Comparison of ENCODE assay signal across 8 cellular contexts in the genomic region with DNA sequence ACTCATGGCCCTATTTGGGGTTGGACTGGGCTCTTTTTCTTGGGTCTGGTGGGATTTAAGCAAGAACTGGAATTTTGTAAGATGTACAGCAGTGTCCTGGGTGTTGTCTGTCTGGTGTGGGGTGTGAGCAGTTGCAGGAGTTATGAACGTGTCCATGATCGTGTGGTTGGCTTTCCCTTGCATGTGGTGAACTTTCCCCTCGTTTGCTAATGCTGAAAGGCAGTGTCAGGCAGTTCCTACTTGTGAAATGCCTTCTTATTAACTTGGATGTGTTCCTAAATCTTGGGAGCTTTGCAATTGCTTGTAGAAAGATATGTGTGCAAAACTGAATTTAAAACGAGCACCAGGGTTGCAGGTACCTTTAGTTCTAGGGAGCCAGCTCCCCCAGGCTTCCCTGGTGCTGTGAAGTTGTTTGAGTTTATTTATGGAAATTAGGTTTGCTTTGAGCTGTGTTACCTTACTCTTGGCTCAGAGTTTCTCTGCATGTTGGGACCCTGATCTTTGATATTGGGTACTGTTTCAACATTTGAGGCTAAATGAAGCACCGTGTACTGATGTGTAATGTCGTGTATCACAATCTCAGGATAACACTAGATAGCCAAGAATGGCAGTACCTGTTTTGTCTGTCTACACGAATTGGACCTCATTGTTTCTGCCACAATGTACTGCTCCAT. TPM values are rescaled to one million over a fixed set of nuclear protein-coding genes. Genes with fewer than 3 reads are reported as not detected.
DNase-seq lines count a peak whose midpoint lies in the region; ATAC-seq and TF ChIP-seq lines count a peak whose summit lies in the region.

No MANE protein-coding gene starts in this region.

- ATAC-seq in GM19372 (IDR thresholded peaks at IDR 0.05; ENCODE audit: low read depth, unreplicated experiment) (peak; percentile 1), GM21367 (IDR thresholded peaks at IDR 0.05; ENCODE audit: unreplicated experiment) (no peak)

- no peak for DNase-seq in RWPE1 (ENCODE audit: low spot score)
- DNase-seq in esophagus squamous epithelium (lab: John Stamatoyannopoulos, UW): no peak
- DNase-seq in middle frontal gyrus (ENCODE audit: extremely low spot score, low spot score): no peak
- no peak for DNase-seq in activated CD4-positive, CD25-positive, alpha-beta regulatory T cell treated with anti-CD3 and anti-CD28 coated beads, Interleukin-2, amount 50 U/mL, for 72 hours
- no peak for DNase-seq in hippocampal formation (lab: John Stamatoyannopoulos, UW)

- H3K4me1 ChIP-seq in esophagus squamous epithelium (peaks cover 4 to 30% (median 7%) of the 10 kb centered on the region in 3 donors), neutrophil (ENCODE audit: control insufficient read depth in 1 of 2, insufficient read depth in 1 of 2, low read depth in 1 of 2, low read length in 1 of 2) (peaks cover 13 to 14% of the 10 kb centered on the region in 2 experiments)

- peaks cover 0 to 17% (median 0%) of the 10 kb centered on the region in 4 donors for H3K27me3 ChIP-seq in esophagus squamous epithelium
- peaks cover 38% of the 10 kb centered on the region for H3K27me3 ChIP-seq in neutrophil

- TF ChIP-seq POLR2A in esophagus squamous epithelium (IDR thresholded peaks at IDR 0.05): no peak

- TF ChIP-seq CTCF in RWPE1 (conservative IDR thresholded peaks at IDR 0.05; ENCODE audit: low read depth) (no peak), esophagus squamous epithelium (IDR thresholded peaks at IDR 0.05) (no peak), neutrophil (IDR thresholded peaks at IDR 0.05) (no peak)

- POLR2A ChIA-PET in RWPE1 (lab: Yijun Ruan, JAX; ENCODE audit: low non-redundant PET): no interaction called here

- H3K27ac ChIP-seq in RWPE1 (peak overlapping the region; percentile 58; the same call in 1 of the 2 replicates), esophagus squamous epithelium (peak overlapping the region in 3 of 4 donors; percentile 79 to 88 (median 81)), neutrophil (no peak overlapping the region)

- H3K36me3 ChIP-seq in esophagus squamous epithelium (peaks cover 0 to 3% (median 0%) of the 10 kb centered on the region in 3 donors), neutrophil (no peaks in the 10 kb centered on the region)

- intact Hi-C loops in esophagus squamous epithelium (cut with DNase I): no loop called here

- peak overlapping the region; percentile 75 to 91 (median 78) for H3K4me3 ChIP-seq in esophagus squamous epithelium
- peak overlapping the region; percentile 75 to 82 for H3K4me3 ChIP-seq in neutrophil (ENCODE audit: low read depth in 1 of 2, low read length in 1 of 2)

- 23 to 24% methylated on average over 6 to 7 of the region's 7 CpGs for WGBS in esophagus squamous epithelium, 2 donors

- no peaks in the 10 kb centered on the region for H3K9me3 ChIP-seq in esophagus squamous epithelium
- no peaks in the 10 kb centered on the region for H3K9me3 ChIP-seq in neutrophil

- CTCF ChIA-PET in RWPE1 (lab: Yijun Ruan, JAX): no interaction called here

RNA-seq across cellular contexts. Expression of a gene that starts 35.8 kb away (rescaled TPM):
- 10 to 100 TPM; 26.1 to 83.6 (median 59.1) TPM for total RNA-seq in esophagus squamous epithelium
